Comparison of ENCODE assay signal across 8 cellular contexts in the genomic region with DNA sequence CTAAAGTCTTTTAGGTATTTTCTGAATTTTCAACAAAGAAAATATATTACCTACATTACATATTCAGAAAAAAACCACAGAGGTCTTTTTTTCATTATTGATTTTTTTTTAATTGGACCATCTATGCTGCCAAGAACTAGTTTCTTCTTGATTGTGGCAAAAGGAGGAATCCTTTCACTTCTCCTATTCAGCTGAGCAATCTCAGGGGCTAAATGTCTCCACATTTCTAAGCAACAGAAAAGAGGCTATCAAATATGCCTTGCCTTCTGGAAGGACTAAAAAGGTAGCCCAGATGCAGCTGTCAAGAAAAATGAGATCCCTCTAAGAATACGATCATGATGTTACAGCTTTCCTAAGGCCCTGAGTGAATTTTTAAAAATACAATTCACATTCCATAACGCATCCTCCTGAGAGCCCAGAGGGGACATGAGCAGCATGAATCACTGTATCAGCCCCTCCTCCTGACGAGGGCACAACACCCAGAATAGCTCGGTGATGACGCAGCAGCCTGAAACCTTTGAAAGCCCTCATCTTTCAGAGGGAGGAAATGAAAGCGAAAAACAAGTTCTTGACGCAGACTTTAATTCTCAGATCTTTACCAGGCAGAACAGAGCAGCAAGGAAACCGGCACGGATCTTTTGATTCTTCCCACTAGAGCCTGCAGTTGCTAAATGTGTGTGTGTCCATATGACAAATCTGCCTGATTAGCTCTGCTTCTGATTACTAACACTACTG. TPM values are rescaled to one million over a fixed set of nuclear protein-coding genes. Genes with fewer than 3 reads are reported as not detected.
DNase-seq lines count a peak whose midpoint lies in the region; TF ChIP-seq lines count a peak whose summit lies in the region.

No MANE protein-coding gene starts in this region.

- DNase-seq in GM04504 (ENCODE audit: low read depth) (peak; percentile 93), HEK293T (ENCODE audit: extremely low spot score) (peak; percentile 37), NAMALWA (ENCODE audit: low spot score) (peak; percentile 97), cerebellum (ENCODE audit: low spot score) (peak; percentile 88), kidney glomerular epithelial cell (lab: John Stamatoyannopoulos, UW) (peak; percentile 94), NCI-H187 (lab: John Stamatoyannopoulos, UW) (no peak)
- peak; percentile 73 for DNase-seq in activated CD4-positive, CD25-positive, alpha-beta regulatory T cell treated with anti-CD3 and anti-CD28 coated beads, Interleukin-2, amount 50 U/mL, for 72 hours
- DNase-seq in stimulated activated CD4-positive, alpha-beta T cell treated with anti-CD3 and anti-CD28 coated beads, Interleukin-15, amount 100 ng/mL, for 24 hours: peak; percentile 93

- CTCF ChIA-PET in HEK293T (lab: Yijun Ruan, JAX): no interaction called here

- POLR2A ChIA-PET in HEK293T (lab: Yijun Ruan, JAX): no interaction called here

TF ChIP-seq in HEK293T, 16 proteins besides CTCF, POLR2A, EP300 and RAD21:
- TF ChIP-seq, protein P1, sequence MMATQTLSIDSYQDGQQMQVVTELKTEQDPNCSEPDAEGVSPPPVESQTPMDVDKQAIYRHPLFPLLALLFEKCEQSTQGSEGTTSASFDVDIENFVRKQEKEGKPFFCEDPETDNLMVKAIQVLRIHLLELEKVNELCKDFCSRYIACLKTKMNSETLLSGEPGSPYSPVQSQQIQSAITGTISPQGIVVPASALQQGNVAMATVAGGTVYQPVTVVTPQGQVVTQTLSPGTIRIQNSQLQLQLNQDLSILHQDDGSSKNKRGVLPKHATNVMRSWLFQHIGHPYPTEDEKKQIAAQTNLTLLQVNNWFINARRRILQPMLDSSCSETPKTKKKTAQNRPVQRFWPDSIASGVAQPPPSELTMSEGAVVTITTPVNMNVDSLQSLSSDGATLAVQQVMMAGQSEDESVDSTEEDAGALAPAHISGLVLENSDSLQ (IDR thresholded peaks at IDR 0.05): no peak

RNA-seq across cellular contexts. Expression of a gene that starts 24.6 kb away (rescaled TPM):
- 19.2 TPM for total RNA-seq in cerebellum

RNA-seq across cellular contexts. Expression of a gene that starts 37.5 kb away (rescaled TPM):
- 44.1 TPM for total RNA-seq in cerebellum

Comparison
In these comparisons a context has a peak if more than half of its experiments do, and no peak if none do; other contexts are left out.
1. DNase-seq: peak in GM04504 (single experiment), HEK293T (single experiment), NAMALWA (single experiment), activated CD4-positive, CD25-positive, alpha-beta regulatory T cell treated with anti-CD3 and anti-CD28 coated beads, Interleukin-2, amount 50 U/mL, for 72 hours (single experiment), cerebellum (single experiment), kidney glomerular epithelial cell (single experiment) and stimulated activated CD4-positive, alpha-beta T cell treated with anti-CD3 and anti-CD28 coated beads, Interleukin-15, amount 100 ng/mL, for 24 hours (single experiment); none in NCI-H187 (0 of 2).